ENCODE assay signal across 27 cellular contexts in genomic region chr7:155326385-155326784, GRCh38. TPM values are rescaled to one million over a fixed set of nuclear protein-coding genes. Genes with fewer than 3 reads are reported as not detected.
DNase-seq lines count a peak whose midpoint lies in the region; ATAC-seq, FAIRE-seq and TF ChIP-seq lines count a peak whose summit lies in the region.
"Had no signal": no experiment of that assay in that cellular context is flagged by ENCODE, and none has a peak within 500 bp of the region (broad histone marks: within the 10 kb centered on the region; RNA-seq: fewer than 3 reads in every experiment).

No MANE protein-coding gene starts in this region.

- H4K91ac ChIP-seq in H1 (replicated peaks; ENCODE audit: insufficient read length, low read length): no peak overlapping the region
- no peak overlapping the region for H4K91ac ChIP-seq in neuronal stem cell (ENCODE audit: low read depth, low read length, poor library complexity)

- H3K9ac ChIP-seq in H1 (replicated peaks in 1 of 4; ENCODE audit: extremely low read depth in 1 of 4, low read depth in 3 of 4, low read length in 3 of 4) (no peak overlapping the region), neuronal stem cell (ENCODE audit: low read depth, low read length, poor library complexity) (no peak overlapping the region)
- H3K9ac ChIP-seq: BLaER1 had no signal

- H3K36me3 ChIP-seq in H1 (ENCODE audit: control insufficient read depth in 2 of 4, insufficient read depth in 4 of 4, low read length in 3 of 4) (no peaks in the 10 kb centered on the region), esophagus muscularis mucosa (no peaks in the 10 kb centered on the region), neuronal stem cell (replicated peaks in 1 of 2; ENCODE audit: control insufficient read depth in 2 of 2, insufficient read depth in 2 of 2, low read length in 2 of 2) (no peaks in the 10 kb centered on the region)
- H3K36me3 ChIP-seq: BE2C, BLaER1 had no signal

- H3K79me1 ChIP-seq in H1 (ENCODE audit: low read depth, low read length) (no peaks in the 10 kb centered on the region), neuronal stem cell (ENCODE audit: low read depth, low read length) (no peaks in the 10 kb centered on the region)

- no peak overlapping the region for H3K4me3 ChIP-seq in H1 (ENCODE audit: extremely low read depth in 1 of 4, insufficient read depth in 2 of 4, low read depth in 3 of 4, low read length in 4 of 4)
- H3K4me3 ChIP-seq in esophagus muscularis mucosa: no peak overlapping the region
- no peak overlapping the region for H3K4me3 ChIP-seq in neuronal stem cell (ENCODE audit: low read length in 2 of 2)
- H3K4me3 ChIP-seq: BLaER1, GM12878 had no signal

- H4K20me1 ChIP-seq in H1 (replicated peaks in 1 of 2; ENCODE audit: control insufficient read depth in 1 of 2, insufficient read depth in 2 of 2, low read length in 2 of 2): peaks cover 0 to 2% of the 10 kb centered on the region in 2 experiments
- H4K20me1 ChIP-seq: BLaER1 had no signal

- no peak overlapping the region for H3K56ac ChIP-seq in H1 (replicated peaks; ENCODE audit: insufficient read length, low read depth, low read length)

- H2AFZ ChIP-seq in H1 (ENCODE audit: low read length) (no peak overlapping the region), neuronal stem cell (ENCODE audit: low read length) (no peak overlapping the region)

- no peak overlapping the region for H2BK20ac ChIP-seq in H1 (ENCODE audit: low read length)

- CTCF ChIA-PET in H1 (lab: Charles Lee; ENCODE audit: partially characterized antibody): interaction anchor here (0.6 to 0.7 kb wide), 3 partner anchors 12 to 1724 kb away, joined by 3 to 4 read pairs (median 3); no protein-coding TSS in a partner anchor

- H3K18ac ChIP-seq in H1 (ENCODE audit: extremely low read depth, low read length) (no peak overlapping the region), neuronal stem cell (ENCODE audit: low read length) (no peak overlapping the region)

- H3K14ac ChIP-seq in H1 (ENCODE audit: insufficient read length): no peak overlapping the region
- H3K14ac ChIP-seq in neuronal stem cell (ENCODE audit: low read length): no peak overlapping the region

- H3K23me2 ChIP-seq in H1 (ENCODE audit: low read depth, low read length): peaks cover 6% of the 10 kb centered on the region; the same call in 1 of the 2 replicates

- no peak overlapping the region for H2BK5ac ChIP-seq in H1 (ENCODE audit: low read depth, low read length)
- no peak overlapping the region for H2BK5ac ChIP-seq in neuronal stem cell (ENCODE audit: low read length)

- H3K4ac ChIP-seq in H1 (replicated peaks; ENCODE audit: insufficient read length, low read depth, low read length) (no peak overlapping the region), neuronal stem cell (ENCODE audit: low read length) (no peak overlapping the region)

- H3K79me2 ChIP-seq in H1 (ENCODE audit: control insufficient read depth in 1 of 2, insufficient read depth in 2 of 2, low read length in 2 of 2): no peaks in the 10 kb centered on the region

- H2BK120ac ChIP-seq in H1 (replicated peaks; ENCODE audit: low read depth, low read length) (no peak overlapping the region), neuronal stem cell (ENCODE audit: low read depth, low read length) (peak overlapping the region; percentile 9)

- H4K8ac ChIP-seq in H1 (ENCODE audit: extremely low read depth, insufficient read depth, low read length): peak overlapping the region; percentile 16; the same call in 1 of the 2 replicates
- H4K8ac ChIP-seq in neuronal stem cell (ENCODE audit: low read depth, low read length): no peak overlapping the region

- H3K27ac ChIP-seq in H1 (ENCODE audit: low read depth, low read length) (no peak overlapping the region), esophagus muscularis mucosa (replicated peaks in 1 of 4) (no peak overlapping the region), neuronal stem cell (replicated peaks; ENCODE audit: low read length) (no peak overlapping the region)
- H3K27ac ChIP-seq: BLaER1 had no signal

- TF ChIP-seq CTCF in H1 (IDR thresholded peaks at IDR 0.05; ENCODE audit: control extremely low read depth in 1 of 3, insufficient read depth in 1 of 3, low read depth in 1 of 3, low read length in 3 of 3) (no peak), esophagus muscularis mucosa (IDR thresholded peaks at IDR 0.05) (no peak)

- 95% methylated on average over 9 of the region's 9 CpGs; no CpG with 5 or more reads in 1 of the 2 experiments for WGBS in H1 (ENCODE audit: extremely low coverage in 1 of 2, insufficient coverage in 1 of 2, insufficient read length in 1 of 2, insufficient replicate concordance in 2 of 2, low coverage in 1 of 2, low lambda C conversion rate in 2 of 2, missing lambda C conversion rate in 1 of 2), 2 experiments
- 77% methylated on average over 8 of the region's 9 CpGs for WGBS in esophagus muscularis mucosa
- WGBS in neuronal stem cell (ENCODE audit: extremely low coverage in 2 of 2, insufficient read length in 2 of 2, insufficient replicate concordance in 1 of 2), 2 donors: no CpG with 5 or more reads among the region's 9 CpGs

- TF ChIP-seq POLR2A in H1 (IDR thresholded peaks at IDR 0.05; ENCODE audit: control extremely low read depth in 1 of 2, low read depth in 2 of 2, low read length in 2 of 2) (no peak), esophagus muscularis mucosa (IDR thresholded peaks at IDR 0.05; ENCODE audit: low read depth) (no peak), H54 (IDR thresholded peaks at IDR 0.05; ENCODE audit: low read depth, low read length) (no peak)

- TF ChIP-seq EP300 in H1 (IDR thresholded peaks at IDR 0.05; ENCODE audit: borderline replicate concordance in 1 of 2, low read depth in 2 of 2, low read length in 2 of 2) (no peak), esophagus muscularis mucosa (IDR thresholded peaks at IDR 0.05) (no peak)

- H4K5ac ChIP-seq in H1 (ENCODE audit: insufficient read length, low read depth, low read length): no peak overlapping the region

- no peak overlapping the region for H3K23ac ChIP-seq in H1 (ENCODE audit: insufficient read length)
- no peak overlapping the region for H3K23ac ChIP-seq in neuronal stem cell (ENCODE audit: low read depth, low read length, poor library complexity)

- no peaks in the 10 kb centered on the region; a peak in 2 of 7 replicates for H3K4me1 ChIP-seq in H1 (replicated peaks in 1 of 4; ENCODE audit: control insufficient read depth in 3 of 4, insufficient read depth in 4 of 4, low read length in 3 of 4)
- no peaks in the 10 kb centered on the region for H3K4me1 ChIP-seq in esophagus muscularis mucosa
- H3K4me1 ChIP-seq in neuronal stem cell (ENCODE audit: control insufficient read depth in 2 of 2, insufficient read depth in 1 of 2, low read depth in 1 of 2, low read length in 2 of 2): no peaks in the 10 kb centered on the region
- H3K4me1 ChIP-seq: BLaER1 had no signal

- POLR2A ChIA-PET in H1 (lab: Charles Lee; ENCODE audit: partially characterized antibody): no interaction called here

- no peak for TF ChIP-seq RAD21 in H1 (IDR thresholded peaks at IDR 0.05 in 1 of 2, conservative IDR thresholded peaks at IDR 0.05 in 1 of 2; ENCODE audit: low read depth in 2 of 2, low read length in 2 of 2)

- no peak for DNase-seq in H1 (ENCODE audit: low read depth in 1 of 2, low spot score in 2 of 2)
- DNase-seq in esophagus muscularis mucosa (ENCODE audit: extremely low spot score): peak; percentile 53
- no peak for DNase-seq in neuronal stem cell (ENCODE audit: low spot score)
- DNase-seq in GM19240 (ENCODE audit: insufficient read length, low spot score): no peak
- DNase-seq in activated CD4-positive, alpha-beta T cell treated with anti-CD3 and anti-CD28 coated beads for 1 hour: no peak
- DNase-seq in H54 (ENCODE audit: insufficient read length, low spot score): no peak
- DNase-seq: 8988T; ACHN; BE2C; C1 segment of cervical spinal cord; CD4-positive, alpha-beta memory T cell; CD4-positive, CD25-positive, alpha-beta regulatory T cell; CD8-positive, alpha-beta memory T cell; COR-L47; DMS 273 treated with DMSO at 0.1 percent for 48 hours; DMS153; DMS53; DMS79; DND-41; EL; GDM1 had no signal

- H2BK12ac ChIP-seq in H1 (ENCODE audit: low read depth, low read length) (no peak overlapping the region), neuronal stem cell (ENCODE audit: low read length) (no peak overlapping the region)

- intact Hi-C loops in esophagus muscularis mucosa (cut with DNase I): no loop called here

- H2AK5ac ChIP-seq in H1 (ENCODE audit: low read depth, low read length) (no peak overlapping the region), neuronal stem cell (ENCODE audit: low read depth, low read length) (no peak overlapping the region)

- FAIRE-seq in H1 (lab: Jason Lieb, UNC) (no peak), H54 (lab: Jason Lieb, UNC) (no peak)
- FAIRE-seq: A204.1, GM12878, GM12892, GM18507 had no signal

- ATAC-seq in HG03342 (IDR thresholded peaks at IDR 0.05; ENCODE audit: unreplicated experiment): no peak
- ATAC-seq: GM12878 had no signal

- H3K27me3 ChIP-seq in H1 (replicated peaks in 1 of 4; ENCODE audit: control insufficient read depth in 3 of 4, extremely low read depth in 1 of 4, insufficient read depth in 3 of 4, low read length in 3 of 4) (no peaks in the 10 kb centered on the region), esophagus muscularis mucosa (peaks cover 0 to 45% (median 0%) of the 10 kb centered on the region in 4 donors), neuronal stem cell (ENCODE audit: control insufficient read depth in 3 of 3, insufficient read depth in 3 of 3, low read depth in 1 of 3, low read length in 3 of 3) (peaks cover 0 to 28% (median 0%) of the 10 kb centered on the region in 3 experiments)
- H3K27me3 ChIP-seq: BLaER1 had no signal

- H3K9me3 ChIP-seq in H1 (ENCODE audit: insufficient read depth in 2 of 2, low read depth in 1 of 2, low read length in 1 of 2): no peaks in the 10 kb centered on the region
- H3K9me3 ChIP-seq in esophagus muscularis mucosa: no peaks in the 10 kb centered on the region
- peaks cover 0 to 7% of the 10 kb centered on the region in 2 donors for H3K9me3 ChIP-seq in neuronal stem cell (replicated peaks in 1 of 2; ENCODE audit: control insufficient read depth in 2 of 2, insufficient read depth in 1 of 2, low read depth in 1 of 2, low read length in 2 of 2)
- H3K9me3 ChIP-seq: BE2C had no signal

- H2BK15ac ChIP-seq in H1 (ENCODE audit: low read length): no peak overlapping the region
- no peak overlapping the region for H2BK15ac ChIP-seq in neuronal stem cell (ENCODE audit: low read length)

- H3K4me2 ChIP-seq in H1 (ENCODE audit: insufficient read depth in 1 of 2, low read depth in 2 of 2, low read length in 2 of 2) (no peak overlapping the region), neuronal stem cell (ENCODE audit: insufficient read depth, low read length, poor library complexity, severe bottlenecking) (no peak overlapping the region)
- H3K4me2 ChIP-seq: BLaER1 had no signal

RNA-seq across cellular contexts. Expression of gene INSIG1, which starts 28.7 kb away (rescaled TPM):
- 40.0 and 44.7 TPM in 2 replicates for total RNA-seq in H1 (2021; fragmentation: NEBNext Ultra II Directional; extraction: Animal tissue kit (Norgen Biotek cat#: 25700))
- polyA plus RNA-seq in H1 (2011; rRNA removed): 58.4 and 68.1 TPM in 2 replicates
- polyA plus RNA-seq in H1 (2011; cell fraction: cytosol; rRNA removed): 47.8 TPM
- 41.8 TPM for polyA plus RNA-seq in H1 (2011; cell fraction: nucleus; rRNA removed)
- polyA plus RNA-seq in H1 (2012, experiment 1 of 2): 32.4 to 45.3 TPM (median 36.5 TPM) in 4 replicates
- 27.0 TPM for polyA plus RNA-seq in H1 (2012, experiment 2 of 2)
- 102 TPM for polyA plus RNA-seq in H1 (2013, experiment 1 of 2)
- polyA plus RNA-seq in H1 (2013, experiment 2 of 2): 129 TPM
- polyA minus RNA-seq in H1 (2011; rRNA and poly(A)+ RNA removed): 42.3 and 43.0 TPM in 2 replicates
- 48.4 TPM for polyA minus RNA-seq in H1 (2011; cell fraction: cytosol; rRNA and poly(A)+ RNA removed)
- polyA minus RNA-seq in H1 (2011; cell fraction: nucleus; rRNA and poly(A)+ RNA removed): 47.7 TPM
- 10 to 100 TPM; 25.3 to 63.5 (median 37.7) TPM for total RNA-seq in esophagus muscularis mucosa
- polyA plus RNA-seq in neuronal stem cell (2013, experiment 1 of 2): 183 TPM
- polyA plus RNA-seq in neuronal stem cell (2013, experiment 2 of 2): 199 TPM
